In the genomic region with DNA sequence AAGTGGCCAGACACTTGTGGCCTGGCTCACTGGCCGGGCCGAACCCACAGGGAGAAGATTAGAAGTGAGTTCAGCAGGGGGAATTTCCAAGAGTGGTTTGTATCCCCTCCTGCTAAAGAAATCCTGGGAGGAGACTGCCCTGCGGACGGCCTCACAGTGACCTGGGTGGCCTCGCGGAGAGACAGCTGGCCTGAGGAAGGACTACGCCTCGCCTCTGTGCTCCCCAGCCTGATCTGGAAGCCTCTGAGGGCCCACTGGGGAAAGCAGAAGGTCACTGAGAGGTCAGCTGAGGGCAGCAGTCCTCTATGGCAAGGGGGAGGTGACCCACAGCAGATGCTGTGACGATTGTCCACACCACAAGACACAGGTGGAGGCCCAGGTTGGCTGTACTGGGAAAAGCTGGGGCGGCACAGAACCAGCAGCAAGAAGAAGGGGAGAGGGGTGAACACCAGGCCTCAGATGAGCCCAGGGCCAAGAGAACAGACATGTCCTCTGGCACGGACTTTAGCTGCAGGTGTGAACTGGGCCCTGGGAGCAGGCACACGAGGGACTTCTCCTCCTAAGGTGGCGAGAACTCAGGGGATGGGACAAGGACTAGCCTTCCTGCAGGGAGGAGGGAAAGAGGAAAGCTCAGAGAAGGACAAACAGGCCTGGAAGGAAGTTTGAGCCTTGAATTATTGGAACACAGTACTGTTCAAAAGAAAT, we compare ENCODE assay signal across 1 cellular context.
A peak's percentile ranks its signal among the peaks of the same experiment; 100 is the strongest.
TF ChIP-seq lines count a peak whose summit lies in the region.

No MANE protein-coding gene starts in this region.

TF ChIP-seq in K562, 482 proteins besides CTCF, POLR2A, EP300 and RAD21:
- TF ChIP-seq, protein P1, sequence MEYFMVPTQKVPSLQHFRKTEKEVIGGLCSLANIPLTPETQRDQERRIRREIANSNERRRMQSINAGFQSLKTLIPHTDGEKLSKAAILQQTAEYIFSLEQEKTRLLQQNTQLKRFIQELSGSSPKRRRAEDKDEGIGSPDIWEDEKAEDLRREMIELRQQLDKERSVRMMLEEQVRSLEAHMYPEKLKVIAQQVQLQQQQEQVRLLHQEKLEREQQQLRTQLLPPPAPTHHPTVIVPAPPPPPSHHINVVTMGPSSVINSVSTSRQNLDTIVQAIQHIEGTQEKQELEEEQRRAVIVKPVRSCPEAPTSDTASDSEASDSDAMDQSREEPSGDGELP (CRISPR knock-in tag; IDR thresholded peaks at IDR 0.05; ENCODE audit: borderline replicate concordance): peak; percentile 78
- TF ChIP-seq, protein P2, sequence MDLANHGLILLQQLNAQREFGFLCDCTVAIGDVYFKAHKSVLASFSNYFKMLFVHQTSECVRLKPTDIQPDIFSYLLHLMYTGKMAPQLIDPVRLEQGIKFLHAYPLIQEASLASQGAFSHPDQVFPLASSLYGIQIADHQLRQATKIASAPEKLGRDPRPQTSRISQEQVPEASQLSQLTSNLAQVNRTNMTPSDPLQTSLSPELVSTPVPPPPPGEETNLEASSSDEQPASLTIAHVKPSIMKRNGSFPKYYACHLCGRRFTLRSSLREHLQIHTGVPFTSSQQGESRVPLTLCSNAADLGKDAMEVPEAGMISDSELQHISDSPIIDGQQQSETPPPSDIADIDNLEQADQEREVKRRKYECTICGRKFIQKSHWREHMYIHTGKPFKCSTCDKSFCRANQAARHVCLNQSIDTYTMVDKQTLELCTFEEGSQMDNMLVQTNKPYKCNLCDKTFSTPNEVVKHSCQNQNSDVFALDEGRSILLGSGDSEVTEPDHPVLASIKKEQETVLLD (IDR thresholded peaks at IDR 0.05): no peak
- no peak for TF ChIP-seq NR2C2 (CRISPR knock-in tag; IDR thresholded peaks at IDR 0.05)
- TF ChIP-seq NR2C2 (tag; IDR thresholded peaks at IDR 0.05): peak; percentile 59
- TF ChIP-seq, protein P3, sequence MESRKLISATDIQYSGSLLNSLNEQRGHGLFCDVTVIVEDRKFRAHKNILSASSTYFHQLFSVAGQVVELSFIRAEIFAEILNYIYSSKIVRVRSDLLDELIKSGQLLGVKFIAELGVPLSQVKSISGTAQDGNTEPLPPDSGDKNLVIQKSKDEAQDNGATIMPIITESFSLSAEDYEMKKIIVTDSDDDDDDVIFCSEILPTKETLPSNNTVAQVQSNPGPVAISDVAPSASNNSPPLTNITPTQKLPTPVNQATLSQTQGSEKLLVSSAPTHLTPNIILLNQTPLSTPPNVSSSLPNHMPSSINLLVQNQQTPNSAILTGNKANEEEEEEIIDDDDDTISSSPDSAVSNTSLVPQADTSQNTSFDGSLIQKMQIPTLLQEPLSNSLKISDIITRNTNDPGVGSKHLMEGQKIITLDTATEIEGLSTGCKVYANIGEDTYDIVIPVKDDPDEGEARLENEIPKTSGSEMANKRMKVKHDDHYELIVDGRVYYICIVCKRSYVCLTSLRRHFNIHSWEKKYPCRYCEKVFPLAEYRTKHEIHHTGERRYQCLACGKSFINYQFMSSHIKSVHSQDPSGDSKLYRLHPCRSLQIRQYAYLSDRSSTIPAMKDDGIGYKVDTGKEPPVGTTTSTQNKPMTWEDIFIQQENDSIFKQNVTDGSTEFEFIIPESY (CRISPR knock-in tag; IDR thresholded peaks at IDR 0.05): peak; percentile 96
- TF ChIP-seq, protein P4, sequence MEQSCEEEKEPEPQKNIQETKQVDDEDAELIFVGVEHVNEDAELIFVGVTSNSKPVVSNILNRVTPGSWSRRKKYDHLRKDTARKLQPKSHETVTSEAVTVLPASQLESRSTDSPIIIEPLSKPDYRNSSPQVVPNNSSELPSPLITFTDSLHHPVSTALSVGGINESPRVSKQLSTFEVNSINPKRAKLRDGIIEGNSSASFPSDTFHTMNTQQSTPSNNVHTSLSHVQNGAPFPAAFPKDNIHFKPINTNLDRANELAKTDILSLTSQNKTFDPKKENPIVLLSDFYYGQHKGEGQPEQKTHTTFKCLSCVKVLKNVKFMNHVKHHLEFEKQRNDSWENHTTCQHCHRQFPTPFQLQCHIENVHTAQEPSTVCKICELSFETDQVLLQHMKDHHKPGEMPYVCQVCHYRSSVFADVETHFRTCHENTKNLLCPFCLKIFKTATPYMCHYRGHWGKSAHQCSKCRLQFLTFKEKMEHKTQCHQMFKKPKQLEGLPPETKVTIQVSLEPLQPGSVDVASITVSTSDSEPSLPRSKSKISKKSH (CRISPR knock-in tag; IDR thresholded peaks at IDR 0.05): no peak
- peak; percentile 71 for TF ChIP-seq ESRRA (IDR thresholded peaks at IDR 0.05; ENCODE audit: borderline replicate concordance, low read depth)
- peak; percentile 68; the same call in 1 of the 2 replicates for TF ChIP-seq ZNF263 (CRISPR knock-in tag; IDR thresholded peaks at IDR 0.05; ENCODE audit: borderline replicate concordance)
- TF ChIP-seq, protein P5, sequence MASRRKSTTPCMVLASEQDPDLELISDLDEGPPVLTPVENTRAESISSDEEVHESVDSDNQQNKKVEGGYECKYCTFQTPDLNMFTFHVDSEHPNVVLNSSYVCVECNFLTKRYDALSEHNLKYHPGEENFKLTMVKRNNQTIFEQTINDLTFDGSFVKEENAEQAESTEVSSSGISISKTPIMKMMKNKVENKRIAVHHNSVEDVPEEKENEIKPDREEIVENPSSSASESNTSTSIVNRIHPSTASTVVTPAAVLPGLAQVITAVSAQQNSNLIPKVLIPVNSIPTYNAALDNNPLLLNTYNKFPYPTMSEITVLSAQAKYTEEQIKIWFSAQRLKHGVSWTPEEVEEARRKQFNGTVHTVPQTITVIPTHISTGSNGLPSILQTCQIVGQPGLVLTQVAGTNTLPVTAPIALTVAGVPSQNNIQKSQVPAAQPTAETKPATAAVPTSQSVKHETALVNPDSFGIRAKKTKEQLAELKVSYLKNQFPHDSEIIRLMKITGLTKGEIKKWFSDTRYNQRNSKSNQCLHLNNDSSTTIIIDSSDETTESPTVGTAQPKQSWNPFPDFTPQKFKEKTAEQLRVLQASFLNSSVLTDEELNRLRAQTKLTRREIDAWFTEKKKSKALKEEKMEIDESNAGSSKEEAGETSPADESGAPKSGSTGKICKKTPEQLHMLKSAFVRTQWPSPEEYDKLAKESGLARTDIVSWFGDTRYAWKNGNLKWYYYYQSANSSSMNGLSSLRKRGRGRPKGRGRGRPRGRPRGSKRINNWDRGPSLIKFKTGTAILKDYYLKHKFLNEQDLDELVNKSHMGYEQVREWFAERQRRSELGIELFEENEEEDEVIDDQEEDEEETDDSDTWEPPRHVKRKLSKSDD (conservative IDR thresholded peaks at IDR 0.05; ENCODE audit: low read length): no peak
- peak; percentile 34; the same call in 1 of the 2 replicates for TF ChIP-seq GABPA (tag; conservative IDR thresholded peaks at IDR 0.05; ENCODE audit: low read depth)
- TF ChIP-seq, protein P6, sequence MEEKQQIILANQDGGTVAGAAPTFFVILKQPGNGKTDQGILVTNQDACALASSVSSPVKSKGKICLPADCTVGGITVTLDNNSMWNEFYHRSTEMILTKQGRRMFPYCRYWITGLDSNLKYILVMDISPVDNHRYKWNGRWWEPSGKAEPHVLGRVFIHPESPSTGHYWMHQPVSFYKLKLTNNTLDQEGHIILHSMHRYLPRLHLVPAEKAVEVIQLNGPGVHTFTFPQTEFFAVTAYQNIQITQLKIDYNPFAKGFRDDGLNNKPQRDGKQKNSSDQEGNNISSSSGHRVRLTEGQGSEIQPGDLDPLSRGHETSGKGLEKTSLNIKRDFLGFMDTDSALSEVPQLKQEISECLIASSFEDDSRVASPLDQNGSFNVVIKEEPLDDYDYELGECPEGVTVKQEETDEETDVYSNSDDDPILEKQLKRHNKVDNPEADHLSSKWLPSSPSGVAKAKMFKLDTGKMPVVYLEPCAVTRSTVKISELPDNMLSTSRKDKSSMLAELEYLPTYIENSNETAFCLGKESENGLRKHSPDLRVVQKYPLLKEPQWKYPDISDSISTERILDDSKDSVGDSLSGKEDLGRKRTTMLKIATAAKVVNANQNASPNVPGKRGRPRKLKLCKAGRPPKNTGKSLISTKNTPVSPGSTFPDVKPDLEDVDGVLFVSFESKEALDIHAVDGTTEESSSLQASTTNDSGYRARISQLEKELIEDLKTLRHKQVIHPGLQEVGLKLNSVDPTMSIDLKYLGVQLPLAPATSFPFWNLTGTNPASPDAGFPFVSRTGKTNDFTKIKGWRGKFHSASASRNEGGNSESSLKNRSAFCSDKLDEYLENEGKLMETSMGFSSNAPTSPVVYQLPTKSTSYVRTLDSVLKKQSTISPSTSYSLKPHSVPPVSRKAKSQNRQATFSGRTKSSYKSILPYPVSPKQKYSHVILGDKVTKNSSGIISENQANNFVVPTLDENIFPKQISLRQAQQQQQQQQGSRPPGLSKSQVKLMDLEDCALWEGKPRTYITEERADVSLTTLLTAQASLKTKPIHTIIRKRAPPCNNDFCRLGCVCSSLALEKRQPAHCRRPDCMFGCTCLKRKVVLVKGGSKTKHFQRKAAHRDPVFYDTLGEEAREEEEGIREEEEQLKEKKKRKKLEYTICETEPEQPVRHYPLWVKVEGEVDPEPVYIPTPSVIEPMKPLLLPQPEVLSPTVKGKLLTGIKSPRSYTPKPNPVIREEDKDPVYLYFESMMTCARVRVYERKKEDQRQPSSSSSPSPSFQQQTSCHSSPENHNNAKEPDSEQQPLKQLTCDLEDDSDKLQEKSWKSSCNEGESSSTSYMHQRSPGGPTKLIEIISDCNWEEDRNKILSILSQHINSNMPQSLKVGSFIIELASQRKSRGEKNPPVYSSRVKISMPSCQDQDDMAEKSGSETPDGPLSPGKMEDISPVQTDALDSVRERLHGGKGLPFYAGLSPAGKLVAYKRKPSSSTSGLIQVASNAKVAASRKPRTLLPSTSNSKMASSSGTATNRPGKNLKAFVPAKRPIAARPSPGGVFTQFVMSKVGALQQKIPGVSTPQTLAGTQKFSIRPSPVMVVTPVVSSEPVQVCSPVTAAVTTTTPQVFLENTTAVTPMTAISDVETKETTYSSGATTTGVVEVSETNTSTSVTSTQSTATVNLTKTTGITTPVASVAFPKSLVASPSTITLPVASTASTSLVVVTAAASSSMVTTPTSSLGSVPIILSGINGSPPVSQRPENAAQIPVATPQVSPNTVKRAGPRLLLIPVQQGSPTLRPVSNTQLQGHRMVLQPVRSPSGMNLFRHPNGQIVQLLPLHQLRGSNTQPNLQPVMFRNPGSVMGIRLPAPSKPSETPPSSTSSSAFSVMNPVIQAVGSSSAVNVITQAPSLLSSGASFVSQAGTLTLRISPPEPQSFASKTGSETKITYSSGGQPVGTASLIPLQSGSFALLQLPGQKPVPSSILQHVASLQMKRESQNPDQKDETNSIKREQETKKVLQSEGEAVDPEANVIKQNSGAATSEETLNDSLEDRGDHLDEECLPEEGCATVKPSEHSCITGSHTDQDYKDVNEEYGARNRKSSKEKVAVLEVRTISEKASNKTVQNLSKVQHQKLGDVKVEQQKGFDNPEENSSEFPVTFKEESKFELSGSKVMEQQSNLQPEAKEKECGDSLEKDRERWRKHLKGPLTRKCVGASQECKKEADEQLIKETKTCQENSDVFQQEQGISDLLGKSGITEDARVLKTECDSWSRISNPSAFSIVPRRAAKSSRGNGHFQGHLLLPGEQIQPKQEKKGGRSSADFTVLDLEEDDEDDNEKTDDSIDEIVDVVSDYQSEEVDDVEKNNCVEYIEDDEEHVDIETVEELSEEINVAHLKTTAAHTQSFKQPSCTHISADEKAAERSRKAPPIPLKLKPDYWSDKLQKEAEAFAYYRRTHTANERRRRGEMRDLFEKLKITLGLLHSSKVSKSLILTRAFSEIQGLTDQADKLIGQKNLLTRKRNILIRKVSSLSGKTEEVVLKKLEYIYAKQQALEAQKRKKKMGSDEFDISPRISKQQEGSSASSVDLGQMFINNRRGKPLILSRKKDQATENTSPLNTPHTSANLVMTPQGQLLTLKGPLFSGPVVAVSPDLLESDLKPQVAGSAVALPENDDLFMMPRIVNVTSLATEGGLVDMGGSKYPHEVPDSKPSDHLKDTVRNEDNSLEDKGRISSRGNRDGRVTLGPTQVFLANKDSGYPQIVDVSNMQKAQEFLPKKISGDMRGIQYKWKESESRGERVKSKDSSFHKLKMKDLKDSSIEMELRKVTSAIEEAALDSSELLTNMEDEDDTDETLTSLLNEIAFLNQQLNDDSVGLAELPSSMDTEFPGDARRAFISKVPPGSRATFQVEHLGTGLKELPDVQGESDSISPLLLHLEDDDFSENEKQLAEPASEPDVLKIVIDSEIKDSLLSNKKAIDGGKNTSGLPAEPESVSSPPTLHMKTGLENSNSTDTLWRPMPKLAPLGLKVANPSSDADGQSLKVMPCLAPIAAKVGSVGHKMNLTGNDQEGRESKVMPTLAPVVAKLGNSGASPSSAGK (IDR thresholded peaks at IDR 0.05): peak; percentile 23; the same call in 1 of the 2 replicates
- TF ChIP-seq, protein P7, sequence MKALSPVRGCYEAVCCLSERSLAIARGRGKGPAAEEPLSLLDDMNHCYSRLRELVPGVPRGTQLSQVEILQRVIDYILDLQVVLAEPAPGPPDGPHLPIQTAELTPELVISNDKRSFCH (CRISPR knock-in tag; IDR thresholded peaks at IDR 0.05): no peak
- TF ChIP-seq, protein P7 (tag; IDR thresholded peaks at IDR 0.05): peak; percentile 43; the same call in 1 of the 2 replicates
- peak; percentile 53 for TF ChIP-seq ZFX (CRISPR knock-in tag; IDR thresholded peaks at IDR 0.05)
- TF ChIP-seq BACH1 (tag; IDR thresholded peaks at IDR 0.05): 0 out of 2 replicates have a peak, but pooled peaks have one; percentile 25
- TF ChIP-seq IRF2 (CRISPR knock-in tag; IDR thresholded peaks at IDR 0.05): no peak
- TF ChIP-seq CTBP1 (IDR thresholded peaks at IDR 0.05; ENCODE audit: borderline replicate concordance): peak; percentile 46; the same call in 1 of the 2 replicates
- TF ChIP-seq, protein P8, sequence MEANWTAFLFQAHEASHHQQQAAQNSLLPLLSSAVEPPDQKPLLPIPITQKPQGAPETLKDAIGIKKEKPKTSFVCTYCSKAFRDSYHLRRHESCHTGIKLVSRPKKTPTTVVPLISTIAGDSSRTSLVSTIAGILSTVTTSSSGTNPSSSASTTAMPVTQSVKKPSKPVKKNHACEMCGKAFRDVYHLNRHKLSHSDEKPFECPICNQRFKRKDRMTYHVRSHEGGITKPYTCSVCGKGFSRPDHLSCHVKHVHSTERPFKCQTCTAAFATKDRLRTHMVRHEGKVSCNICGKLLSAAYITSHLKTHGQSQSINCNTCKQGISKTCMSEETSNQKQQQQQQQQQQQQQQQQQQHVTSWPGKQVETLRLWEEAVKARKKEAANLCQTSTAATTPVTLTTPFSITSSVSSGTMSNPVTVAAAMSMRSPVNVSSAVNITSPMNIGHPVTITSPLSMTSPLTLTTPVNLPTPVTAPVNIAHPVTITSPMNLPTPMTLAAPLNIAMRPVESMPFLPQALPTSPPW (CRISPR knock-in tag; IDR thresholded peaks at IDR 0.05): peak; percentile 49
- TF ChIP-seq CBFA2T2 (conservative IDR thresholded peaks at IDR 0.05): peak; percentile 25; the same call in 1 of the 2 replicates
